Comparison of ENCODE assay signal across 26 cellular contexts in genomic region chr1:101044259-101044658, GRCh38.
"Had no signal": no experiment of that assay in that cellular context is flagged by ENCODE, and none has a peak within 500 bp of the region (broad histone marks: within the 10 kb centered on the region; RNA-seq: fewer than 3 reads in every experiment).

No MANE protein-coding gene starts in this region.

- DNase-seq: activated CD4-positive, alpha-beta memory T cell treated with anti-CD3 and anti-CD28 coated beads, Interleukin-2, amount 10 ng/mL, durations not matched to agents 7 days and 5 days; activated CD4-positive, alpha-beta T cell treated with anti-CD3 and anti-CD28 coated beads, Interleukin-2, amount 10 ng/mL, durations not matched to agents 7 days and 5 days; activated CD4-positive, CD25-positive, alpha-beta regulatory T cell; activated gamma-delta T cell; activated naive CD4-positive, alpha-beta T cell treated with anti-CD3 and anti-CD28 coated beads, Interleukin-2, amount 10 ng/mL, durations not matched to agents 7 days and 5 days; activated naive CD8-positive, alpha-beta T cell treated with anti-CD3 and anti-CD28 coated beads, Interleukin-2, amount 10 ng/mL, durations not matched to agents 7 days and 5 days; activated T-cell treated with anti-CD3 and anti-CD28 coated beads for 4 hours; activated T-cell treated with anti-CD3 and anti-CD28 coated beads, Interleukin-2, amount 50 U/mL, for 48 hours; aorta; central memory CD4-positive, alpha-beta T cell; MG63; MV-4-11; NCI-H1092 treated with DMSO at 0.1 percent for 48 hours; NCI-H1417 treated with DMSO at 0.1 percent for 48 hours; NCI-H187; NCI-H2081; NCI-H510A treated with DMSO at 0.1 percent for 48 hours; NCI-H69; NK-92 treated with Interleukin-12 subunit alpha and Interleukin-12 subunit beta, amount 100 ng/mL, for 24 hours; RPMI8226; SJCRH30; T-helper 17 cell; T-helper 9 cell had no signal

- H3K27me3 ChIP-seq: breast epithelium, MG63, SJCRH30 had no signal

- H3K27ac Mint-ChIP-seq: activated naive CD4-positive, alpha-beta T cell treated with anti-CD3 and anti-CD28 coated beads, Interleukin-2, amount 10 ng/mL, durations not matched to agents 7 days and 5 days; activated naive CD8-positive, alpha-beta T cell treated with anti-CD3 and anti-CD28 coated beads, Interleukin-2, amount 10 ng/mL, durations not matched to agents 7 days and 5 days; activated T-helper 17 cell treated with anti-CD3 and anti-CD28 coated beads, Interleukin-2, amount 50 U/mL, for 72 hours; T-helper 17 cell had no signal

- H3K27ac ChIP-seq: breast epithelium, SJCRH30 had no signal

- H3K36me3 ChIP-seq: breast epithelium had no signal

- H3K4me3 Mint-ChIP-seq: activated CD4-positive, alpha-beta memory T cell treated with anti-CD3 and anti-CD28 coated beads, Interleukin-2, amount 10 ng/mL, durations not matched to agents 7 days and 5 days; activated CD4-positive, alpha-beta T cell treated with anti-CD3 and anti-CD28 coated beads, Interleukin-2, amount 10 ng/mL, durations not matched to agents 7 days and 5 days; activated naive CD4-positive, alpha-beta T cell treated with anti-CD3 and anti-CD28 coated beads, Interleukin-2, amount 10 ng/mL, durations not matched to agents 7 days and 5 days; activated naive CD8-positive, alpha-beta T cell treated with anti-CD3 and anti-CD28 coated beads, Interleukin-2, amount 10 ng/mL, durations not matched to agents 7 days and 5 days; activated T-helper 17 cell treated with anti-CD3 and anti-CD28 coated beads, Interleukin-2, amount 50 U/mL, for 72 hours; T-helper 17 cell had no signal

- H3K4me1 Mint-ChIP-seq: activated CD4-positive, alpha-beta memory T cell treated with anti-CD3 and anti-CD28 coated beads, Interleukin-2, amount 10 ng/mL, durations not matched to agents 7 days and 5 days; activated CD4-positive, alpha-beta T cell treated with anti-CD3 and anti-CD28 coated beads, Interleukin-2, amount 10 ng/mL, durations not matched to agents 7 days and 5 days; activated naive CD4-positive, alpha-beta T cell treated with anti-CD3 and anti-CD28 coated beads, Interleukin-2, amount 10 ng/mL, durations not matched to agents 7 days and 5 days; activated naive CD8-positive, alpha-beta T cell treated with anti-CD3 and anti-CD28 coated beads, Interleukin-2, amount 10 ng/mL, durations not matched to agents 7 days and 5 days had no signal

- ATAC-seq: activated T-helper 17 cell treated with anti-CD3 and anti-CD28 coated beads, Interleukin-2, amount 50 U/mL, for 72 hours; Panc1; T-helper 17 cell had no signal

- H3K27me3 Mint-ChIP-seq: activated CD4-positive, alpha-beta memory T cell treated with anti-CD3 and anti-CD28 coated beads, Interleukin-2, amount 10 ng/mL, durations not matched to agents 7 days and 5 days; activated CD4-positive, alpha-beta T cell treated with anti-CD3 and anti-CD28 coated beads, Interleukin-2, amount 10 ng/mL, durations not matched to agents 7 days and 5 days; activated naive CD4-positive, alpha-beta T cell treated with anti-CD3 and anti-CD28 coated beads, Interleukin-2, amount 10 ng/mL, durations not matched to agents 7 days and 5 days; activated naive CD8-positive, alpha-beta T cell treated with anti-CD3 and anti-CD28 coated beads, Interleukin-2, amount 10 ng/mL, durations not matched to agents 7 days and 5 days; activated T-helper 17 cell treated with anti-CD3 and anti-CD28 coated beads, Interleukin-2, amount 50 U/mL, for 72 hours; T-helper 17 cell had no signal

- H3K4me3 ChIP-seq: breast epithelium, MG63, SJCRH30 had no signal

- H3K4me1 ChIP-seq: breast epithelium, SJCRH30 had no signal
